12 cellular contexts compared by ENCODE assay signal in genomic region chr2:182864949-182865348, GRCh38. TPM values are rescaled to one million over a fixed set of nuclear protein-coding genes. Genes with fewer than 3 reads are reported as not detected.
"Had no signal": no experiment of that assay in that cellular context is flagged by ENCODE, and none has a peak within 500 bp of the region (broad histone marks: within the 10 kb centered on the region; RNA-seq: fewer than 3 reads in every experiment).

No MANE protein-coding gene starts in this region.

- H3K27ac Mint-ChIP-seq: activated CD8-positive, alpha-beta T cell treated with anti-CD3 and anti-CD28 coated beads, Interleukin-2, amount 10 ng/mL, durations not matched to agents 7 days and 5 days; activated T-helper 1 cell treated with anti-CD3 and anti-CD28 coated beads, Interleukin-12 subunit alpha, Interleukin-12 subunit beta, Interleukin-2, Interleukin-4 antibody, amounts not matched to agents 30 ng/mL and 10 ng/mL and 1 ng/mL, durations not matched to agents 14 hours and 24 hours and 36 hours; naive B cell; stimulated activated naive CD8-positive, alpha-beta T cell treated with anti-CD3 and anti-CD28 coated beads, Interleukin-15, amount 100 ng/mL, for 72 hours had no signal

- H3K27ac ChIP-seq: colonic mucosa, vagina had no signal

- H3K9me3 Mint-ChIP-seq: activated T-helper 1 cell treated with anti-CD3 and anti-CD28 coated beads, Interleukin-12 subunit alpha, Interleukin-12 subunit beta, Interleukin-2, Interleukin-4 antibody, amounts not matched to agents 30 ng/mL and 10 ng/mL and 1 ng/mL, durations not matched to agents 14 hours and 24 hours and 36 hours; naive B cell; stimulated activated naive CD8-positive, alpha-beta T cell treated with anti-CD3 and anti-CD28 coated beads, Interleukin-15, amount 100 ng/mL, for 72 hours had no signal

- DNase-seq: activated CD8-positive, alpha-beta T cell treated with anti-CD3 and anti-CD28 coated beads, Interleukin-2, amount 10 ng/mL, durations not matched to agents 7 days and 5 days; activated naive CD4-positive, alpha-beta T cell treated with Interleukin-2 at 50 U/mL for 16 hours; colonic mucosa; effector memory CD4-positive, alpha-beta T cell; left colon; naive B cell; stimulated activated CD4-positive, alpha-beta T cell treated with anti-CD3 and anti-CD28 coated beads, Interleukin-4, amount 100 ng/mL, for 4 hours; stimulated activated naive CD8-positive, alpha-beta T cell treated with anti-CD3 and anti-CD28 coated beads, Interleukin-15, amount 100 ng/mL, for 72 hours had no signal

- H3K9me3 ChIP-seq: colonic mucosa, vagina had no signal

- H3K4me3 Mint-ChIP-seq: activated CD8-positive, alpha-beta T cell treated with anti-CD3 and anti-CD28 coated beads, Interleukin-2, amount 10 ng/mL, durations not matched to agents 7 days and 5 days had no signal

- H3K4me1 ChIP-seq: colonic mucosa had no signal

- H3K27me3 ChIP-seq: colonic mucosa, vagina had no signal

- H3K4me3 ChIP-seq: lung had no signal

- H3K36me3 ChIP-seq: colonic mucosa, vagina had no signal

- ATAC-seq: activated CD8-positive, alpha-beta T cell treated with anti-CD3 and anti-CD28 coated beads, Interleukin-2, amount 10 ng/mL, durations not matched to agents 7 days and 5 days; left colon; stimulated activated naive CD8-positive, alpha-beta T cell treated with anti-CD3 and anti-CD28 coated beads, Interleukin-15, amount 100 ng/mL, for 72 hours had no signal

RNA-seq across cellular contexts. Expression of gene FRZB, which starts 1.5 kb away (rescaled TPM):
- total RNA-seq: activated CD8-positive, alpha-beta T cell treated with anti-CD3 and anti-CD28 coated beads, Interleukin-2, amount 10 ng/mL, durations not matched to agents 7 days and 5 days; activated T-helper 1 cell treated with anti-CD3 and anti-CD28 coated beads, Interleukin-12 subunit alpha, Interleukin-12 subunit beta, Interleukin-2, Interleukin-4 antibody, amounts not matched to agents 30 ng/mL and 10 ng/mL and 1 ng/mL, durations not matched to agents 14 hours and 24 hours and 36 hours; epithelial cell of proximal tubule had no signal
